Comparison of ENCODE assay signal across 1 cellular context in genomic region chr1:246176126-246177024, GRCh38.
TF ChIP-seq lines count a peak whose summit lies in the region.

No MANE protein-coding gene starts in this region.

TF ChIP-seq in GM23338, 12 proteins besides CTCF, POLR2A, EP300 and RAD21 (continued from another document):
- no peak for TF ChIP-seq REST (IDR thresholded peaks at IDR 0.05; ENCODE audit: unreplicated experiment)
- no peak for TF ChIP-seq JUNB (IDR thresholded peaks at IDR 0.05; ENCODE audit: unreplicated experiment)
- TF ChIP-seq ETS1 (IDR thresholded peaks at IDR 0.05) = no peak
- TF ChIP-seq ZNF331 (CRISPR knock-in tag; IDR thresholded peaks at IDR 0.05; ENCODE audit: low read depth) = no peak
- no peak for TF ChIP-seq POLR2AphosphoS5 (IDR thresholded peaks at IDR 0.05; ENCODE audit: low read depth)
- TF ChIP-seq NANOG (IDR thresholded peaks at IDR 0.05; ENCODE audit: borderline replicate concordance) = no peak
- no peak for TF ChIP-seq ZNF462 (CRISPR knock-in tag; IDR thresholded peaks at IDR 0.05)
